Comparison of ENCODE assay signal across 23 cellular contexts in the genomic region with DNA sequence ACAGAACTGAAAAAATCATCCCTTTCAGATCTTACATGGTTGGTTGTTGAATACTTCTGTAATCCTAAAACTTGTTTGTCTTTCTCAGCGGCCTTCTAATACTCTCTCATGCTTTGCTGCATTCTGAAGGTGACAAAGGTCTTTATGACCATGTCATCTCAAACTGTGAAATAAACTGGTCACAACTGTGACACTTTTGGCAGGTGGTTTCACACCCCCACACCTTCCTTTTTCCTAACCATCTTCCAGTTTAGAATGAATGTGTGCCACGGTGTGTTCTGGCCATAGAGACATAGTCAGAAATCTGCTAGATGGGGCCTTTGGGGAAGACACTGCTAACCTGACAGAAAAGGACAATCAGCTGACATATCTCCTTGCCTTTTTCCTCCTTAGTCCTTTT. TPM values are rescaled to one million over a fixed set of nuclear protein-coding genes. Genes with fewer than 3 reads are reported as not detected.
A peak's percentile ranks its signal among the peaks of the same experiment; 100 is the strongest.
DNase-seq lines count a peak whose midpoint lies in the region; ATAC-seq, FAIRE-seq and TF ChIP-seq lines count a peak whose summit lies in the region.
"Had no signal": no experiment of that assay in that cellular context is flagged by ENCODE, and none has a peak within 500 bp of the region (broad histone marks: within the 10 kb centered on the region; RNA-seq: fewer than 3 reads in every experiment).

No MANE protein-coding gene starts in this region.

- peak; percentile 55 for ATAC-seq in activated CD8-positive, alpha-beta T cell treated with anti-CD3 and anti-CD28 coated beads for 36 hours
- no peak for ATAC-seq in activated CD8-positive, alpha-beta T cell treated with anti-CD3 and anti-CD28 coated beads, Interleukin-2, amount 10 ng/mL, durations not matched to agents 7 days and 5 days
- ATAC-seq in activated naive CD8-positive, alpha-beta T cell treated with anti-CD3 and anti-CD28 coated beads, Interleukin-2, amount 50 U/mL, for 24 hours, result peak; percentile 60
- peak; percentile 62 for ATAC-seq in stimulated activated effector memory CD8-positive, alpha-beta T cell treated with anti-CD3 and anti-CD28 coated beads, Interleukin-12 subunit alpha, Interleukin-12 subunit beta, amount 100 ng/mL, for 72 hours
- no peak for ATAC-seq in omental fat pad (ENCODE audit: low FRiP score)

- H3K27ac Mint-ChIP-seq in activated CD8-positive, alpha-beta T cell treated with anti-CD3 and anti-CD28 coated beads for 36 hours, result no peak overlapping the region
- no peak overlapping the region for H3K27ac Mint-ChIP-seq in activated CD8-positive, alpha-beta T cell treated with anti-CD3 and anti-CD28 coated beads, Interleukin-2, amount 10 ng/mL, durations not matched to agents 7 days and 5 days
- H3K27ac Mint-ChIP-seq in activated naive CD8-positive, alpha-beta T cell treated with anti-CD3 and anti-CD28 coated beads, Interleukin-2, amount 50 U/mL, for 24 hours, result peak overlapping the region; percentile 10
- H3K27ac Mint-ChIP-seq in activated naive CD8-positive, alpha-beta T cell treated with anti-CD3 and anti-CD28 coated beads for 36 hours, result no peak overlapping the region
- H3K27ac Mint-ChIP-seq in stimulated activated effector memory CD8-positive, alpha-beta T cell treated with anti-CD3 and anti-CD28 coated beads, Interleukin-12 subunit alpha, Interleukin-12 subunit beta, amount 100 ng/mL, for 72 hours, result no peak overlapping the region
- H3K27ac Mint-ChIP-seq: CD14-positive monocyte; CD4-positive, alpha-beta memory T cell had no signal

- H3K4me3 Mint-ChIP-seq in activated CD8-positive, alpha-beta T cell treated with anti-CD3 and anti-CD28 coated beads for 36 hours, result no peak overlapping the region
- no peak overlapping the region for H3K4me3 Mint-ChIP-seq in activated CD8-positive, alpha-beta T cell treated with anti-CD3 and anti-CD28 coated beads, Interleukin-2, amount 10 ng/mL, durations not matched to agents 7 days and 5 days
- no peak overlapping the region for H3K4me3 Mint-ChIP-seq in activated naive CD8-positive, alpha-beta T cell treated with anti-CD3 and anti-CD28 coated beads, Interleukin-2, amount 50 U/mL, for 24 hours
- H3K4me3 Mint-ChIP-seq in activated naive CD8-positive, alpha-beta T cell treated with anti-CD3 and anti-CD28 coated beads for 36 hours, result no peak overlapping the region
- H3K4me3 Mint-ChIP-seq in stimulated activated effector memory CD8-positive, alpha-beta T cell treated with anti-CD3 and anti-CD28 coated beads, Interleukin-12 subunit alpha, Interleukin-12 subunit beta, amount 100 ng/mL, for 72 hours, result no peak overlapping the region
- H3K4me3 Mint-ChIP-seq: CD14-positive monocyte; CD4-positive, alpha-beta memory T cell had no signal

- H3K9me3 Mint-ChIP-seq in activated CD8-positive, alpha-beta T cell treated with anti-CD3 and anti-CD28 coated beads for 36 hours, result no peaks in the 10 kb centered on the region
- no peaks in the 10 kb centered on the region for H3K9me3 Mint-ChIP-seq in activated CD8-positive, alpha-beta T cell treated with anti-CD3 and anti-CD28 coated beads, Interleukin-2, amount 10 ng/mL, durations not matched to agents 7 days and 5 days (ENCODE audit: insufficient read depth)
- no peaks in the 10 kb centered on the region for H3K9me3 Mint-ChIP-seq in activated naive CD8-positive, alpha-beta T cell treated with anti-CD3 and anti-CD28 coated beads, Interleukin-2, amount 50 U/mL, for 24 hours
- H3K9me3 Mint-ChIP-seq in activated naive CD8-positive, alpha-beta T cell treated with anti-CD3 and anti-CD28 coated beads for 36 hours, result peaks cover 2% of the 10 kb centered on the region
- no peaks in the 10 kb centered on the region for H3K9me3 Mint-ChIP-seq in stimulated activated effector memory CD8-positive, alpha-beta T cell treated with anti-CD3 and anti-CD28 coated beads, Interleukin-12 subunit alpha, Interleukin-12 subunit beta, amount 100 ng/mL, for 72 hours

- H3K36me3 ChIP-seq in H7 (replicated peaks; ENCODE audit: control insufficient read depth, insufficient read depth, low read length), result no peaks in the 10 kb centered on the region
- H3K36me3 ChIP-seq: BLaER1 had no signal

- POLR2A ChIA-PET in activated CD8-positive, alpha-beta T cell treated with anti-CD3 and anti-CD28 coated beads for 36 hours (lab: Charles Lee), result no interaction called here
- POLR2A ChIA-PET in activated CD8-positive, alpha-beta T cell treated with anti-CD3 and anti-CD28 coated beads, Interleukin-2, amount 10 ng/mL, durations not matched to agents 7 days and 5 days (lab: Charles Lee), result no interaction called here

- peak; percentile 7 for DNase-seq in activated CD8-positive, alpha-beta T cell treated with anti-CD3 and anti-CD28 coated beads for 36 hours
- no peak for DNase-seq in activated CD8-positive, alpha-beta T cell treated with anti-CD3 and anti-CD28 coated beads, Interleukin-2, amount 10 ng/mL, durations not matched to agents 7 days and 5 days
- no peak for DNase-seq in activated naive CD8-positive, alpha-beta T cell treated with anti-CD3 and anti-CD28 coated beads, Interleukin-2, amount 50 U/mL, for 24 hours
- DNase-seq in activated naive CD8-positive, alpha-beta T cell treated with anti-CD3 and anti-CD28 coated beads for 36 hours, result no peak
- no peak for DNase-seq in stimulated activated effector memory CD8-positive, alpha-beta T cell treated with anti-CD3 and anti-CD28 coated beads, Interleukin-12 subunit alpha, Interleukin-12 subunit beta, amount 100 ng/mL, for 72 hours (ENCODE audit: low spot score in 2 of 2)
- DNase-seq in urothelium cell line (ENCODE audit: low spot score) (no peak), H7 (no peak), omental fat pad (ENCODE audit: low spot score) (no peak)
- DNase-seq: 8988T; CD4-positive, alpha-beta memory T cell; DMS53; DND-41; EL; GM23248; HCEC 1CT had no signal

- peak; percentile 83 for FAIRE-seq in urothelium cell line (lab: Jason Lieb, UNC)
- FAIRE-seq: GM12891, GM19239 had no signal

- intact Hi-C loops in activated CD8-positive, alpha-beta T cell treated with anti-CD3 and anti-CD28 coated beads for 36 hours (cut with micrococcal nuclease), result no loop called here

- H3K36me3 Mint-ChIP-seq in activated CD8-positive, alpha-beta T cell treated with anti-CD3 and anti-CD28 coated beads for 36 hours (ENCODE audit: low read depth), result no peaks in the 10 kb centered on the region
- H3K36me3 Mint-ChIP-seq in activated CD8-positive, alpha-beta T cell treated with anti-CD3 and anti-CD28 coated beads, Interleukin-2, amount 10 ng/mL, durations not matched to agents 7 days and 5 days (ENCODE audit: low read depth), result no peaks in the 10 kb centered on the region
- H3K36me3 Mint-ChIP-seq in activated naive CD8-positive, alpha-beta T cell treated with anti-CD3 and anti-CD28 coated beads, Interleukin-2, amount 50 U/mL, for 24 hours (ENCODE audit: low read depth), result no peaks in the 10 kb centered on the region
- no peaks in the 10 kb centered on the region for H3K36me3 Mint-ChIP-seq in activated naive CD8-positive, alpha-beta T cell treated with anti-CD3 and anti-CD28 coated beads for 36 hours
- no peaks in the 10 kb centered on the region for H3K36me3 Mint-ChIP-seq in stimulated activated effector memory CD8-positive, alpha-beta T cell treated with anti-CD3 and anti-CD28 coated beads, Interleukin-12 subunit alpha, Interleukin-12 subunit beta, amount 100 ng/mL, for 72 hours
- H3K36me3 Mint-ChIP-seq: CD14-positive monocyte; CD4-positive, alpha-beta memory T cell had no signal

- no peak overlapping the region for H3K4me3 ChIP-seq in H7 (ENCODE audit: insufficient read depth, low read depth, low read length)
- H3K4me3 ChIP-seq: BLaER1, GM23248 had no signal

- TF ChIP-seq CTCF in activated CD8-positive, alpha-beta T cell treated with anti-CD3 and anti-CD28 coated beads for 36 hours (IDR thresholded peaks at IDR 0.05), result no peak
- no peak for TF ChIP-seq CTCF in omental fat pad (IDR thresholded peaks at IDR 0.05)

- H3K27me3 Mint-ChIP-seq in activated CD8-positive, alpha-beta T cell treated with anti-CD3 and anti-CD28 coated beads for 36 hours, result peaks cover 33% of the 10 kb centered on the region
- H3K27me3 Mint-ChIP-seq in activated CD8-positive, alpha-beta T cell treated with anti-CD3 and anti-CD28 coated beads, Interleukin-2, amount 10 ng/mL, durations not matched to agents 7 days and 5 days (ENCODE audit: low read depth), result peaks cover 37% of the 10 kb centered on the region
- H3K27me3 Mint-ChIP-seq in activated naive CD8-positive, alpha-beta T cell treated with anti-CD3 and anti-CD28 coated beads, Interleukin-2, amount 50 U/mL, for 24 hours, result peaks cover 38% of the 10 kb centered on the region
- H3K27me3 Mint-ChIP-seq in activated naive CD8-positive, alpha-beta T cell treated with anti-CD3 and anti-CD28 coated beads for 36 hours, result peaks cover 54% of the 10 kb centered on the region

- CTCF ChIA-PET in activated CD8-positive, alpha-beta T cell treated with anti-CD3 and anti-CD28 coated beads for 36 hours (lab: Charles Lee), result no interaction called here
- CTCF ChIA-PET in activated CD8-positive, alpha-beta T cell treated with anti-CD3 and anti-CD28 coated beads, Interleukin-2, amount 10 ng/mL, durations not matched to agents 7 days and 5 days (lab: Charles Lee), result interaction anchor here (0.9 kb wide), 1 partner anchor 77 kb away, joined by 3 read pairs; no protein-coding TSS in a partner anchor

- H3K4me1 Mint-ChIP-seq in activated CD8-positive, alpha-beta T cell treated with anti-CD3 and anti-CD28 coated beads for 36 hours (ENCODE audit: low read depth), result peaks cover 12% of the 10 kb centered on the region
- no peaks in the 10 kb centered on the region for H3K4me1 Mint-ChIP-seq in activated CD8-positive, alpha-beta T cell treated with anti-CD3 and anti-CD28 coated beads, Interleukin-2, amount 10 ng/mL, durations not matched to agents 7 days and 5 days (ENCODE audit: low read depth)
- H3K4me1 Mint-ChIP-seq in activated naive CD8-positive, alpha-beta T cell treated with anti-CD3 and anti-CD28 coated beads, Interleukin-2, amount 50 U/mL, for 24 hours, result peaks cover 16% of the 10 kb centered on the region
- peaks cover 13% of the 10 kb centered on the region for H3K4me1 Mint-ChIP-seq in activated naive CD8-positive, alpha-beta T cell treated with anti-CD3 and anti-CD28 coated beads for 36 hours
- peaks cover 5% of the 10 kb centered on the region for H3K4me1 Mint-ChIP-seq in stimulated activated effector memory CD8-positive, alpha-beta T cell treated with anti-CD3 and anti-CD28 coated beads, Interleukin-12 subunit alpha, Interleukin-12 subunit beta, amount 100 ng/mL, for 72 hours
- H3K4me1 Mint-ChIP-seq: CD14-positive monocyte had no signal

- no peaks in the 10 kb centered on the region for H3K27me3 ChIP-seq in H7 (ENCODE audit: control insufficient read depth, insufficient read depth, low read length)
- H3K27me3 ChIP-seq: BLaER1 had no signal

RNA-seq across cellular contexts. Expression of gene RFPL3, which starts 14.7 kb away (rescaled TPM):
- not detected for total RNA-seq in activated CD8-positive, alpha-beta T cell treated with anti-CD3 and anti-CD28 coated beads for 36 hours
- not detected for total RNA-seq in activated CD8-positive, alpha-beta T cell treated with anti-CD3 and anti-CD28 coated beads, Interleukin-2, amount 10 ng/mL, durations not matched to agents 7 days and 5 days
- not detected for total RNA-seq in activated naive CD8-positive, alpha-beta T cell treated with anti-CD3 and anti-CD28 coated beads for 36 hours
- total RNA-seq in H7 (2014; rRNA removed; shearing (Covaris generic)), result not detected in 2 replicates
- total RNA-seq in omental fat pad, result not detected
- total RNA-seq: A673; CD4-positive, alpha-beta memory T cell; G401; GM23248; H4; HT-29 had no signal

Comparison
In these comparisons a context has a peak if more than half of its experiments do, and no peak if none do; other contexts are left out.
1. ATAC-seq: peak in activated CD8-positive, alpha-beta T cell treated with anti-CD3 and anti-CD28 coated beads for 36 hours (single experiment), activated naive CD8-positive, alpha-beta T cell treated with anti-CD3 and anti-CD28 coated beads, Interleukin-2, amount 50 U/mL, for 24 hours (single experiment) and stimulated activated effector memory CD8-positive, alpha-beta T cell treated with anti-CD3 and anti-CD28 coated beads, Interleukin-12 subunit alpha, Interleukin-12 subunit beta, amount 100 ng/mL, for 72 hours (single experiment); none in activated CD8-positive, alpha-beta T cell treated with anti-CD3 and anti-CD28 coated beads, Interleukin-2, amount 10 ng/mL, durations not matched to agents 7 days and 5 days (single experiment) and omental fat pad (single experiment).